In genomic region chr6:152502421-152503188, GRCh38 we compare ENCODE assay signal across 26 cellular contexts.
"Had no signal": no experiment of that assay in that cellular context is flagged by ENCODE, and none has a peak within 500 bp of the region (broad histone marks: within the 10 kb centered on the region; RNA-seq: fewer than 3 reads in every experiment).

No MANE protein-coding gene starts in this region.

- H2AFZ ChIP-seq: hepatocyte, parathyroid adenoma had no signal

- ATAC-seq: gastroesophageal sphincter, left colon, psoas muscle, upper lobe of right lung had no signal

- H3K4me1 Mint-ChIP-seq: mesothelial cell of epicardium, naive B cell, neural crest cell had no signal

- H3K4me3 ChIP-seq: esophagus squamous epithelium, gastroesophageal sphincter, hepatocyte, psoas muscle, smooth muscle cell, suprapubic skin, tibial artery, upper lobe of right lung had no signal

- H3K79me2 ChIP-seq: hepatocyte, parathyroid adenoma had no signal

- H3K4me1 ChIP-seq: esophagus squamous epithelium, parathyroid adenoma, psoas muscle, suprapubic skin, tibial artery, upper lobe of right lung had no signal

- H3K27me3 ChIP-seq: esophagus squamous epithelium, gastroesophageal sphincter, hepatocyte, suprapubic skin, tibial artery, upper lobe of right lung had no signal

- H3K27ac ChIP-seq: esophagus squamous epithelium, gastroesophageal sphincter, hepatocyte, parathyroid adenoma, psoas muscle, suprapubic skin, tibial artery, upper lobe of right lung had no signal

- DNase-seq: activated CD4-positive, alpha-beta T cell treated with anti-CD3 and anti-CD28 coated beads for 48 hours; activated CD4-positive, alpha-beta T cell treated with anti-CD3 and anti-CD28 coated beads, Interleukin-2, amount 50 U/mL, for 48 hours; activated CD4-positive, CD25-positive, alpha-beta regulatory T cell; activated CD8-positive, alpha-beta memory T cell treated with anti-CD3 and anti-CD28 coated beads for 24 hours; activated gamma-delta T cell; activated naive CD4-positive, alpha-beta T cell treated with anti-CD3 and anti-CD28 coated beads, Interleukin-2, amount 50 U/mL, for 16 hours; amniotic stem cell; central memory CD4-positive, alpha-beta T cell; esophagus squamous epithelium; kidney; left colon; mammary epithelial cell; naive B cell; nucleus accumbens; psoas muscle; stimulated activated CD4-positive, alpha-beta T cell treated with anti-CD3 and anti-CD28 coated beads, Interleukin-1b, Interleukin-23, amount 100 ng/mL, for 48 hours; stimulated activated naive CD4-positive, alpha-beta T cell; tibial artery; upper lobe of right lung had no signal

- H3K4me3 Mint-ChIP-seq: mesothelial cell of epicardium, naive B cell, neural crest cell had no signal

- H3K36me3 Mint-ChIP-seq: mesothelial cell of epicardium, naive B cell had no signal

- H3K36me3 ChIP-seq: esophagus squamous epithelium, gastroesophageal sphincter, suprapubic skin, tibial artery, upper lobe of right lung had no signal

- H3K9me3 ChIP-seq: esophagus squamous epithelium, gastroesophageal sphincter, psoas muscle, suprapubic skin, tibial artery, upper lobe of right lung had no signal

- H3K4me2 ChIP-seq: hepatocyte, smooth muscle cell had no signal

- H3K9ac ChIP-seq: parathyroid adenoma had no signal

- H3K27ac Mint-ChIP-seq: mesothelial cell of epicardium, naive B cell had no signal

- H3K9me3 Mint-ChIP-seq: mesothelial cell of epicardium, naive B cell, neural crest cell had no signal
